ENCODE assay signal across 16 cellular contexts in genomic region chr5:131710391-131710790, GRCh38.
DNase-seq lines count a peak whose midpoint lies in the region; ATAC-seq and TF ChIP-seq lines count a peak whose summit lies in the region.
"Had no signal": no experiment of that assay in that cellular context is flagged by ENCODE, and none has a peak within 500 bp of the region (broad histone marks: within the 10 kb centered on the region; RNA-seq: fewer than 3 reads in every experiment).

No MANE protein-coding gene starts in this region.

- DNase-seq in CD4-positive, CD25-positive, alpha-beta regulatory T cell = no peak
- DNase-seq in DND-41 (no peak), trophoblast cell (no peak), ecto neural progenitor cell (ENCODE audit: low spot score) (no peak)
- peak; percentile 2 for DNase-seq in activated naive CD8-positive, alpha-beta T cell treated with anti-CD3 and anti-CD28 coated beads for 36 hours
- DNase-seq: BE2C; CD8-positive, alpha-beta T cell; COR-L47; DMS153; GF-D8; HCEC 1CT; HFFc6; IMR-90 had no signal

- no peaks in the 10 kb centered on the region for H3K79me2 ChIP-seq in DND-41 (ENCODE audit: insufficient read depth, low read length)
- no peaks in the 10 kb centered on the region for H3K79me2 ChIP-seq in trophoblast cell (ENCODE audit: control insufficient read depth, insufficient read depth, low read length, poor library complexity)

- H2AK5ac ChIP-seq in trophoblast cell (ENCODE audit: low read length) = no peak overlapping the region

- WGBS in trophoblast cell (ENCODE audit: extremely low coverage, insufficient coverage, insufficient read length) = no CpG with 5 or more reads among the region's 8 CpGs

- H2BK12ac ChIP-seq in trophoblast cell (ENCODE audit: low read length) = no peak overlapping the region

- peaks cover 0 to 2% (median 0%) of the 10 kb centered on the region in 7 donors for H3K9me3 Mint-ChIP-seq in CD4-positive, CD25-positive, alpha-beta regulatory T cell
- H3K9me3 Mint-ChIP-seq in activated naive CD8-positive, alpha-beta T cell treated with anti-CD3 and anti-CD28 coated beads for 36 hours = no peaks in the 10 kb centered on the region
- H3K9me3 Mint-ChIP-seq: CD8-positive, alpha-beta T cell; HFFc6 had no signal

- no peak overlapping the region for H3K4me3 ChIP-seq in CD4-positive, CD25-positive, alpha-beta regulatory T cell (ENCODE audit: low read depth, low read length)
- H3K4me3 ChIP-seq in DND-41 (ENCODE audit: low read depth in 1 of 2, low read length in 2 of 2) (no peak overlapping the region), trophoblast cell (ENCODE audit: low read depth, low read length) (no peak overlapping the region)
- H3K4me3 ChIP-seq: A549 had no signal

- no peak overlapping the region for H3K14ac ChIP-seq in trophoblast cell (ENCODE audit: low read length)

- H3K27me3 Mint-ChIP-seq in CD4-positive, CD25-positive, alpha-beta regulatory T cell = no peaks in the 10 kb centered on the region
- no peaks in the 10 kb centered on the region for H3K27me3 Mint-ChIP-seq in activated naive CD8-positive, alpha-beta T cell treated with anti-CD3 and anti-CD28 coated beads for 36 hours

- no peak overlapping the region for H3K18ac ChIP-seq in trophoblast cell (ENCODE audit: low read length)

- H3K4me2 ChIP-seq in DND-41 (ENCODE audit: insufficient read depth, low read length) (no peak overlapping the region), trophoblast cell (ENCODE audit: low read length) (no peak overlapping the region)
- H3K4me2 ChIP-seq: A549 had no signal

- H3K27me3 ChIP-seq in CD4-positive, CD25-positive, alpha-beta regulatory T cell (ENCODE audit: control insufficient read depth, insufficient read depth, low read length) = no peaks in the 10 kb centered on the region
- H3K27me3 ChIP-seq in DND-41 (ENCODE audit: insufficient read depth, low read length, poor library complexity) (no peaks in the 10 kb centered on the region), trophoblast cell (ENCODE audit: insufficient read depth, low read length) (no peaks in the 10 kb centered on the region)
- H3K27me3 ChIP-seq: BE2C had no signal

- H3K27ac Mint-ChIP-seq in CD4-positive, CD25-positive, alpha-beta regulatory T cell = peak overlapping the region; percentile 28 to 76 (median 39)
- peak overlapping the region; percentile 40 for H3K27ac Mint-ChIP-seq in activated naive CD8-positive, alpha-beta T cell treated with anti-CD3 and anti-CD28 coated beads for 36 hours
- H3K27ac Mint-ChIP-seq: CD8-positive, alpha-beta T cell; HFFc6 had no signal

- H2AFZ ChIP-seq in DND-41 (ENCODE audit: low read depth, low read length) (no peak overlapping the region), trophoblast cell (ENCODE audit: insufficient read depth, low read length, poor library complexity) (no peak overlapping the region)

- peaks cover 3 to 14% (median 8%) of the 10 kb centered on the region in 4 donors for H3K4me1 Mint-ChIP-seq in CD4-positive, CD25-positive, alpha-beta regulatory T cell
- H3K4me1 Mint-ChIP-seq in activated naive CD8-positive, alpha-beta T cell treated with anti-CD3 and anti-CD28 coated beads for 36 hours = peaks cover 11% of the 10 kb centered on the region

- H3K36me3 Mint-ChIP-seq in CD4-positive, CD25-positive, alpha-beta regulatory T cell = peaks cover 45% of the 10 kb centered on the region
- peaks cover 25% of the 10 kb centered on the region for H3K36me3 Mint-ChIP-seq in activated naive CD8-positive, alpha-beta T cell treated with anti-CD3 and anti-CD28 coated beads for 36 hours

- H4K12ac ChIP-seq in trophoblast cell (ENCODE audit: low read depth, low read length) = no peak overlapping the region

- no peak overlapping the region for H3K27ac ChIP-seq in CD4-positive, CD25-positive, alpha-beta regulatory T cell (ENCODE audit: insufficient read depth, low read length, poor library complexity, severe bottlenecking)
- H3K27ac ChIP-seq in DND-41 (ENCODE audit: low read length) (no peak overlapping the region), trophoblast cell (ENCODE audit: low read depth, low read length) (no peak overlapping the region)
- H3K27ac ChIP-seq: A549, C4-2B had no signal

- no peak overlapping the region for H3K9ac ChIP-seq in DND-41 (ENCODE audit: low read depth, low read length)
- H3K9ac ChIP-seq in trophoblast cell (ENCODE audit: low read length) = no peak overlapping the region

- H3K9me3 ChIP-seq in CD4-positive, CD25-positive, alpha-beta regulatory T cell (ENCODE audit: control insufficient read depth in 2 of 2, low read length in 2 of 2) = no peaks in the 10 kb centered on the region
- H3K9me3 ChIP-seq in DND-41 (ENCODE audit: insufficient read depth, low read length, severe bottlenecking) (no peaks in the 10 kb centered on the region), trophoblast cell (ENCODE audit: insufficient read depth, low read depth, low read length) (no peaks in the 10 kb centered on the region)
- H3K9me3 ChIP-seq: A549, BE2C had no signal

- H3K4me1 ChIP-seq in CD4-positive, CD25-positive, alpha-beta regulatory T cell (ENCODE audit: control insufficient read depth, insufficient read depth, low read length, poor library complexity, severe bottlenecking) = no peaks in the 10 kb centered on the region
- H3K4me1 ChIP-seq in DND-41 (ENCODE audit: insufficient read depth, low read length) = no peaks in the 10 kb centered on the region
- H3K4me1 ChIP-seq in trophoblast cell (ENCODE audit: control insufficient read depth in 1 of 2, insufficient read depth in 2 of 2, low read length in 2 of 2) = no peaks in the 10 kb centered on the region

- H3K4ac ChIP-seq in trophoblast cell (ENCODE audit: low read depth, low read length) = no peak overlapping the region

- no peak for ATAC-seq in CD4-positive, CD25-positive, alpha-beta regulatory T cell (ENCODE audit: low read depth in 2 of 2)
- ATAC-seq in DND-41 (ENCODE audit: insufficient read depth, low read depth) (0 out of 3 replicates have a peak, but pooled peaks have one; percentile 29), GM18907 (IDR thresholded peaks at IDR 0.05; ENCODE audit: unreplicated experiment) (no peak)
- ATAC-seq: A549; CD8-positive, alpha-beta T cell had no signal

- no peak overlapping the region for H2BK120ac ChIP-seq in trophoblast cell (ENCODE audit: insufficient read depth, low read length, poor library complexity)

- H4K20me1 ChIP-seq in DND-41 (ENCODE audit: insufficient read depth, low read length) = no peaks in the 10 kb centered on the region

- no peak overlapping the region for H4K91ac ChIP-seq in trophoblast cell (ENCODE audit: low read depth, low read length)

- peak overlapping the region; percentile 21 for H2BK5ac ChIP-seq in trophoblast cell (ENCODE audit: low read depth, low read length, poor library complexity)

- no peaks in the 10 kb centered on the region for H3K79me1 ChIP-seq in trophoblast cell (ENCODE audit: low read length)

- TF ChIP-seq CTCF in DND-41 (IDR thresholded peaks at IDR 0.05; ENCODE audit: borderline replicate concordance, extremely low read depth, low read length, poor library complexity, severe bottlenecking) = no peak

- no peak overlapping the region for H4K8ac ChIP-seq in trophoblast cell (ENCODE audit: low read depth, low read length)

- no peak overlapping the region for H3K4me3 Mint-ChIP-seq in CD4-positive, CD25-positive, alpha-beta regulatory T cell
- H3K4me3 Mint-ChIP-seq in activated naive CD8-positive, alpha-beta T cell treated with anti-CD3 and anti-CD28 coated beads for 36 hours = no peak overlapping the region
- H3K4me3 Mint-ChIP-seq: CD8-positive, alpha-beta T cell; HFFc6 had no signal

- H3K36me3 ChIP-seq in CD4-positive, CD25-positive, alpha-beta regulatory T cell (ENCODE audit: control insufficient read depth, insufficient read depth, low read length) = peaks cover 24% of the 10 kb centered on the region
- H3K36me3 ChIP-seq in DND-41 (ENCODE audit: insufficient read depth, low read length) = peaks cover 59% of the 10 kb centered on the region
- H3K36me3 ChIP-seq in trophoblast cell (ENCODE audit: control insufficient read depth in 1 of 2, insufficient read depth in 2 of 2, low read length in 2 of 2) = peaks cover 5 to 7% of the 10 kb centered on the region in 2 experiments

- H3K23ac ChIP-seq in trophoblast cell (ENCODE audit: low read length) = no peak overlapping the region
